In genomic region chr18:79395308-79395640, GRCh38 we compare ENCODE assay signal across 9 cellular contexts. TPM values are rescaled to one million over a fixed set of nuclear protein-coding genes. Genes with fewer than 3 reads are reported as not detected.
DNase-seq lines count a peak whose midpoint lies in the region; ATAC-seq and TF ChIP-seq lines count a peak whose summit lies in the region.
"Had no signal": no experiment of that assay in that cellular context is flagged by ENCODE, and none has a peak within 500 bp of the region (broad histone marks: within the 10 kb centered on the region; RNA-seq: fewer than 3 reads in every experiment).

No MANE protein-coding gene starts in this region.

- peaks cover 83% of the 10 kb centered on the region for H3K27me3 ChIP-seq in HUES48 (ENCODE audit: control insufficient read depth, insufficient read depth, low read length)
- peaks cover 0 to 84% (median 31%) of the 10 kb centered on the region in 45 donors for H3K27me3 ChIP-seq in dorsolateral prefrontal cortex

- H3K9ac ChIP-seq in HUES48 (ENCODE audit: low read depth, low read length) = no peak overlapping the region

- ATAC-seq in omental fat pad (ENCODE audit: low FRiP score) = peak; percentile 0

- intact Hi-C loops in dorsolateral prefrontal cortex (cut with DNase I) = loop anchor here in 1 of 2 donors (5.0 kb wide), 1 partner anchor 187 kb away; no protein-coding TSS in a partner anchor

- no peaks in the 10 kb centered on the region for H3K9me3 ChIP-seq in HUES48 (ENCODE audit: control insufficient read depth, insufficient read depth, low read length)

- H3K4me3 ChIP-seq in HUES48 (ENCODE audit: low read depth, low read length) = peak overlapping the region; percentile 52; the same call in 1 of the 2 replicates
- H3K4me3 ChIP-seq in dorsolateral prefrontal cortex = peak overlapping the region in 51 of 59 donors; percentile 3 to 70 (median 54)
- no peak overlapping the region for H3K4me3 ChIP-seq in foreskin fibroblast (ENCODE audit: low read depth in 1 of 2, low read length in 2 of 2)

- in situ Hi-C loops in KBM-7 (cut with MboI; ENCODE audit: low pct_unique_long_range_greater_than_20kb, low sequenced_read_pairs) = loop anchor here (25.0 kb wide), 1 partner anchor 242 kb away; no protein-coding TSS in a partner anchor

- DNase-seq in AG20443 (ENCODE audit: low spot score) (peak; percentile 64), dorsolateral prefrontal cortex (peak in 1 of 10 donors; percentile 32), omental fat pad (ENCODE audit: low spot score) (no peak), NCI-H2107 (lab: John Stamatoyannopoulos, UW) (no peak), KBM-7 (no peak), NCI-H1930 (lab: John Stamatoyannopoulos, UW) (no peak), foreskin fibroblast (no peak)
- DNase-seq: PC-9 had no signal

- no peaks in the 10 kb centered on the region for H3K36me3 ChIP-seq in HUES48 (ENCODE audit: control insufficient read depth, insufficient read depth, low read length)

- H3K27ac ChIP-seq in HUES48 (ENCODE audit: low read depth, low read length) = no peak overlapping the region
- peak overlapping the region in 2 of 59 donors; percentile 30 to 68 for H3K27ac ChIP-seq in dorsolateral prefrontal cortex
- H3K27ac ChIP-seq: PC-9 had no signal

- 0 out of 2 replicates have a peak, but pooled peaks cover 8% of the 10 kb centered on the region for H3K4me1 ChIP-seq in HUES48 (ENCODE audit: control insufficient read depth, insufficient read depth, low read length)

- no peak for TF ChIP-seq CTCF in dorsolateral prefrontal cortex (IDR thresholded peaks at IDR 0.05 in 54 of 56, conservative IDR thresholded peaks at IDR 0.05 in 2 of 56; ENCODE audit: low read depth in 1 of 56, partially characterized antibody in 56 of 56)
- no peak for TF ChIP-seq CTCF in omental fat pad (IDR thresholded peaks at IDR 0.05)
- no peak for TF ChIP-seq CTCF in foreskin fibroblast (IDR thresholded peaks at IDR 0.05; ENCODE audit: low read depth, low read length)

RNA-seq across cellular contexts. Expression of gene NFATC1, which starts 0.5 kb away (rescaled TPM):
- 10 to 100 TPM in 17 of 120 experiments, 1 to 10 TPM in 103; 1.9 to 17.4 (median 6.1) TPM for total RNA-seq in dorsolateral prefrontal cortex
- 10 to 100 TPM; 10.7 to 57.4 (median 19.1) TPM for total RNA-seq in omental fat pad

Comparison
In these comparisons a context has a peak if more than half of its experiments do, and no peak if none do; other contexts are left out.
1. H3K4me3 ChIP-seq: peak in HUES48 (single experiment) and dorsolateral prefrontal cortex (51 of 59); none in foreskin fibroblast (0 of 2).